8 cellular contexts compared by ENCODE assay signal in the genomic region with DNA sequence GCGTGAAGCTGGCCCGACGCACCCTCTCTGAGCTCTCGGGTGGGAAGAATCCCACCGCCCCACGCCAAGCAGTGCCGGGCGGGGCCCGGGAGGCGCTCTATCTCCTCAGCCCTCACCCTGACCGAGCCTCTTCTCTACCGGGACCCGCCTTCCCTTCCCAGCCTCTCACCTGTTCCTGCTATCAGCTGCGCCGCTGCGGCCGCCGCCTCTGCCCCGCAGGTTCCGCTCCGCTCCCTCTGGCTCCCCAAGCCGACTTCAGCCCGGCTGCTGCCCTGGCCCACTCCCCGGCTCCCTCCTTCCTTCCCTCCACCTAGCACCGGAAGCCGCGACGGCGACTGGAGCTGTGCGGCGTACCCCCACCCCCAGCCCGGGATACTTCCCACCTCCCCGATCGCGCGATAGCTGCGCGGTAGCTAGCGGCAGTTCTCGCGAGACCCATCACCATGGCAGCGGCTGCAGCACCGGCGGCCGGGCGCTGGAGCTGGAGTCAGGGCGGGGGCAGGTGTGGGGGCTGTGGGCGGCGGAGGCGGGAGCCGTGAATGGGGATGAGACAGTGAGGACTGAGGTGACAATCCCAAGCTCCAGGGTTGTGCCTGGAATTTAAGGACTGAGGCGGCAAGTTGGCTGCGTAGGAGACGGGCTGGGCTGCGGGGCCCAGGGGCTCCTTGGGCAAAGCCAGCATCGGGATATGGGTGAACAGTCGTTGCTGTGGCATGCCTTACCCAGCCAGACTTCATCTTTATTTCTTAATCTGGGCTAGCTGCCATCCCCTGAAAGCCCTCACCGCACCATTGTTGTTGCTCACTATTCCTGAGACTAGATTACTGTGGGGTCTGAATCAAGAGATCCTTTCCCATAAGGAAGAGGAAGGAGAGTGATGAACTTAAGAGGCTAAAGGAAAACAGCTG. TPM values are rescaled to one million over a fixed set of nuclear protein-coding genes. Genes with fewer than 3 reads are reported as not detected.
A peak's percentile ranks its signal among the peaks of the same experiment; 100 is the strongest.
DNase-seq lines count a peak whose midpoint lies in the region; ATAC-seq and TF ChIP-seq lines count a peak whose summit lies in the region.

A gene (minus strand): TSS at position 347 of the 908 bp plus-strand sequence. CDS start 16,392 bp downstream, outside the sequence.

- peak; percentile 98 for ATAC-seq in activated naive CD4-positive, alpha-beta T cell treated with anti-CD3 and anti-CD28 coated beads, Interleukin-2, amount 50 U/mL, for 72 hours
- ATAC-seq in omental fat pad (ENCODE audit: low FRiP score): peak; percentile 78

- TF ChIP-seq CTCF in HFF-Myc (IDR thresholded peaks at IDR 0.05; ENCODE audit: low read depth, low read length, missing control alignments) (no peak), omental fat pad (IDR thresholded peaks at IDR 0.05) (no peak)

- no peaks in the 10 kb centered on the region for H3K9me3 Mint-ChIP-seq in activated naive CD4-positive, alpha-beta T cell treated with anti-CD3 and anti-CD28 coated beads, Interleukin-2, amount 50 U/mL, for 72 hours

- H3K27ac ChIP-seq in temporal lobe (ENCODE audit: low read depth, low read length): peak within 1 kb of the TSS; percentile 71

- peak within 1 kb of the TSS; percentile 91 to 95 for H3K27ac Mint-ChIP-seq in activated naive CD4-positive, alpha-beta T cell treated with anti-CD3 and anti-CD28 coated beads, Interleukin-2, amount 50 U/mL, for 72 hours

- DNase-seq in GF-D8 (lab: John Stamatoyannopoulos, UW): peak; percentile 79
- peak; percentile 69 for DNase-seq in HFF-Myc (ENCODE audit: extremely low read depth, low read depth)
- DNase-seq in NCI-H1092 treated with DMSO at 0.1 percent for 48 hours (lab: John Stamatoyannopoulos, UW): peak; percentile 91
- DNase-seq in SKM-1 (lab: John Stamatoyannopoulos, UW; ENCODE audit: unreplicated experiment): peak; percentile 61
- DNase-seq in activated naive CD4-positive, alpha-beta T cell treated with anti-CD3 and anti-CD28 coated beads, Interleukin-2, amount 50 U/mL, for 72 hours (ENCODE audit: low spot score in 2 of 2): peak; percentile 91 to 92
- no peak for DNase-seq in glomerular endothelial cell (ENCODE audit: extremely low read depth, low read depth, low spot score)
- peak; percentile 97 for DNase-seq in omental fat pad (ENCODE audit: low spot score)

- H3K4me3 ChIP-seq in HFF-Myc (replicated peaks; ENCODE audit: low read depth, low read length): peak within 1 kb of the TSS; percentile 86

- H3K36me3 Mint-ChIP-seq in activated naive CD4-positive, alpha-beta T cell treated with anti-CD3 and anti-CD28 coated beads, Interleukin-2, amount 50 U/mL, for 72 hours: peaks cover 9 to 29% of the 10 kb centered on the region in 2 donors

RNA-seq across cellular contexts. Expression of the gene that starts here (rescaled TPM):
- 100 to 1,000 TPM in 1 of 2 donors, 10 to 100 TPM in 1; 49.7 to 132 TPM for total RNA-seq in activated naive CD4-positive, alpha-beta T cell treated with anti-CD3 and anti-CD28 coated beads, Interleukin-2, amount 50 U/mL, for 72 hours
- 108 TPM in 2 replicates for total RNA-seq in glomerular endothelial cell
- 10 to 100 TPM; 57.1 to 91.5 (median 68.3) TPM for total RNA-seq in omental fat pad
- 70.3 TPM for total RNA-seq in temporal lobe
